ENCODE assay signal across 38 cellular contexts in genomic region chr1:211791979-211792378, GRCh38.
"Had no signal": no experiment of that assay in that cellular context is flagged by ENCODE, and none has a peak within 500 bp of the region (broad histone marks: within the 10 kb centered on the region; RNA-seq: fewer than 3 reads in every experiment).

No MANE protein-coding gene starts in this region.

- H3K27ac Mint-ChIP-seq: activated CD4-positive, alpha-beta memory T cell treated with anti-CD3 and anti-CD28 coated beads, Interleukin-2, amount 10 ng/mL, durations not matched to agents 7 days and 5 days; activated CD4-positive, alpha-beta T cell treated with anti-CD3 and anti-CD28 coated beads for 36 hours; activated CD4-positive, alpha-beta T cell treated with anti-CD3 and anti-CD28 coated beads, Interleukin-2, amount 10 ng/mL, durations not matched to agents 7 days and 5 days; activated CD8-positive, alpha-beta memory T cell treated with anti-CD3 and anti-CD28 coated beads, Interleukin-2, amount 10 ng/mL, durations not matched to agents 7 days and 5 days; activated CD8-positive, alpha-beta T cell treated with anti-CD3 and anti-CD28 coated beads, Interleukin-2, amount 10 ng/mL, durations not matched to agents 7 days and 5 days; activated naive CD4-positive, alpha-beta T cell treated with anti-CD3 and anti-CD28 coated beads, Interleukin-2, amount 10 ng/mL, durations not matched to agents 7 days and 5 days; activated naive CD4-positive, alpha-beta T cell treated with anti-CD3 and anti-CD28 coated beads, Interleukin-2, amount 50 U/mL, for 24 hours; activated naive CD8-positive, alpha-beta T cell; activated naive CD8-positive, alpha-beta T cell treated with anti-CD3 and anti-CD28 coated beads, Interleukin-2, amount 10 ng/mL, durations not matched to agents 7 days and 5 days; activated naive CD8-positive, alpha-beta T cell treated with anti-CD3 and anti-CD28 coated beads, Interleukin-2, amount 50 U/mL, for 24 hours; activated T-cell treated with anti-CD3 and anti-CD28 coated beads, Interleukin-2, amount 50 U/mL, for 24 hours; activated T-helper 2 cell treated with anti-CD3 and anti-CD28 coated beads, Interferon-gamma antibody, Interleukin-2, Interleukin-4, amounts not matched to agents 10 μg/mL and 5 μg/mL and 100 μg/mL, durations not matched to agents 14 hours and 24 hours and 36 hours; T-helper 1 cell treated with Interleukin-12 subunit alpha and Interleukin-12 subunit beta and Interleukin-4 antibody, amounts not matched to agents 30 μg/mL and 1 μg/mL, for 36 hours; T-helper 2 cell treated with Interferon-gamma antibody and Interleukin-4, amounts not matched to agents 5 μg/mL and 100 μg/mL, for 36 hours had no signal

- ATAC-seq: activated CD4-positive, alpha-beta T cell treated with anti-CD3 and anti-CD28 coated beads for 36 hours; activated CD4-positive, CD25-positive, alpha-beta regulatory T cell treated with anti-CD3 and anti-CD28 coated beads, Interleukin-2, amount 50 U/mL, for 24 hours; activated CD8-positive, alpha-beta memory T cell treated with anti-CD3 and anti-CD28 coated beads, Interleukin-2, amount 10 ng/mL, durations not matched to agents 7 days and 5 days; activated CD8-positive, alpha-beta T cell treated with anti-CD3 and anti-CD28 coated beads, Interleukin-2, amount 10 ng/mL, durations not matched to agents 7 days and 5 days; activated naive CD8-positive, alpha-beta T cell treated with anti-CD3 and anti-CD28 coated beads, Interleukin-2, amount 50 U/mL, for 24 hours had no signal

- DNase-seq: activated CD4-positive, alpha-beta memory T cell treated with anti-CD3 and anti-CD28 coated beads, Interleukin-2, amount 10 ng/mL, durations not matched to agents 7 days and 5 days; activated CD4-positive, alpha-beta T cell treated with anti-CD3 and anti-CD28 coated beads for 1 hour; activated CD4-positive, alpha-beta T cell treated with anti-CD3 and anti-CD28 coated beads for 36 hours; activated CD4-positive, alpha-beta T cell treated with anti-CD3 and anti-CD28 coated beads for 48 hours; activated CD4-positive, alpha-beta T cell treated with anti-CD3 and anti-CD28 coated beads, Interleukin-2, amount 10 ng/mL, durations not matched to agents 7 days and 5 days; activated CD4-positive, alpha-beta T cell treated with anti-CD3 and anti-CD28 coated beads, Interleukin-2, amount 50 U/mL, for 48 hours; activated CD4-positive, CD25-positive, alpha-beta regulatory T cell; activated CD8-positive, alpha-beta memory T cell treated with anti-CD3 and anti-CD28 coated beads for 24 hours; activated CD8-positive, alpha-beta memory T cell treated with anti-CD3 and anti-CD28 coated beads, Interleukin-2, amount 10 ng/mL, durations not matched to agents 7 days and 5 days; activated CD8-positive, alpha-beta memory T cell treated with anti-CD3 and anti-CD28 coated beads, Interleukin-2, amount 50 U/mL, for 48 hours; activated CD8-positive, alpha-beta T cell treated with anti-CD3 and anti-CD28 coated beads, Interleukin-2, amount 10 ng/mL, durations not matched to agents 7 days and 5 days; activated effector memory CD4-positive, alpha-beta T cell treated with Interleukin-2 at 50 U/mL for 16 hours; activated gamma-delta T cell; activated naive CD4-positive, alpha-beta T cell treated with anti-CD3 and anti-CD28 coated beads, Interleukin-2, amount 10 ng/mL, durations not matched to agents 7 days and 5 days; activated naive CD4-positive, alpha-beta T cell treated with Interleukin-2 at 50 U/mL for 16 hours; activated naive CD8-positive, alpha-beta T cell treated with anti-CD3 and anti-CD28 coated beads, Interleukin-2, amount 10 ng/mL, durations not matched to agents 7 days and 5 days; activated naive CD8-positive, alpha-beta T cell treated with anti-CD3 and anti-CD28 coated beads, Interleukin-2, amount 50 U/mL, for 24 hours; activated T-cell treated with anti-CD3 and anti-CD28 coated beads, Interleukin-2, amount 50 U/mL, for 24 hours; activated T-cell treated with anti-CD3 and anti-CD28 coated beads, Interleukin-2, amount 50 U/mL, for 48 hours; amygdala; anterior cingulate cortex; caudate nucleus; cerebellar nuclear complex; T-helper 1 cell; T-helper 2 cell; T-helper 9 cell had no signal

- H3K4me1 ChIP-seq: ascending aorta had no signal

- H3K4me1 Mint-ChIP-seq: activated CD4-positive, alpha-beta memory T cell treated with anti-CD3 and anti-CD28 coated beads, Interleukin-2, amount 10 ng/mL, durations not matched to agents 7 days and 5 days; activated CD4-positive, alpha-beta T cell treated with anti-CD3 and anti-CD28 coated beads for 36 hours; activated CD4-positive, alpha-beta T cell treated with anti-CD3 and anti-CD28 coated beads, Interleukin-2, amount 10 ng/mL, durations not matched to agents 7 days and 5 days; activated CD8-positive, alpha-beta memory T cell treated with anti-CD3 and anti-CD28 coated beads, Interleukin-2, amount 10 ng/mL, durations not matched to agents 7 days and 5 days; activated naive CD4-positive, alpha-beta T cell treated with anti-CD3 and anti-CD28 coated beads, Interleukin-2, amount 10 ng/mL, durations not matched to agents 7 days and 5 days; activated naive CD4-positive, alpha-beta T cell treated with anti-CD3 and anti-CD28 coated beads, Interleukin-2, amount 50 U/mL, for 24 hours; activated naive CD8-positive, alpha-beta T cell treated with anti-CD3 and anti-CD28 coated beads, Interleukin-2, amount 50 U/mL, for 24 hours; brain; central memory CD8-positive, alpha-beta T cell had no signal

- H3K9me3 Mint-ChIP-seq: activated CD4-positive, alpha-beta memory T cell treated with anti-CD3 and anti-CD28 coated beads, Interleukin-2, amount 10 ng/mL, durations not matched to agents 7 days and 5 days; activated CD4-positive, alpha-beta T cell treated with anti-CD3 and anti-CD28 coated beads, Interleukin-2, amount 10 ng/mL, durations not matched to agents 7 days and 5 days; activated naive CD4-positive, alpha-beta T cell treated with anti-CD3 and anti-CD28 coated beads, Interleukin-2, amount 10 ng/mL, durations not matched to agents 7 days and 5 days; activated naive CD4-positive, alpha-beta T cell treated with anti-CD3 and anti-CD28 coated beads, Interleukin-2, amount 50 U/mL, for 24 hours; activated naive CD8-positive, alpha-beta T cell treated with anti-CD3 and anti-CD28 coated beads, Interleukin-2, amount 10 ng/mL, durations not matched to agents 7 days and 5 days; activated naive CD8-positive, alpha-beta T cell treated with anti-CD3 and anti-CD28 coated beads, Interleukin-2, amount 50 U/mL, for 24 hours; activated T-cell treated with anti-CD3 and anti-CD28 coated beads, Interleukin-2, amount 50 U/mL, for 24 hours; activated T-helper 2 cell treated with anti-CD3 and anti-CD28 coated beads, Interferon-gamma antibody, Interleukin-2, Interleukin-4, amounts not matched to agents 10 μg/mL and 5 μg/mL and 100 μg/mL, durations not matched to agents 14 hours and 24 hours and 36 hours; brain; central memory CD8-positive, alpha-beta T cell; T-helper 1 cell treated with Interleukin-12 subunit alpha and Interleukin-12 subunit beta and Interleukin-4 antibody, amounts not matched to agents 30 μg/mL and 1 μg/mL, for 36 hours; T-helper 2 cell treated with Interferon-gamma antibody and Interleukin-4, amounts not matched to agents 5 μg/mL and 100 μg/mL, for 36 hours had no signal

- H3K4me3 ChIP-seq: ascending aorta, cardiac muscle cell had no signal

- H3K27me3 ChIP-seq: ascending aorta, cardiac muscle cell had no signal

- H3K27ac ChIP-seq: ascending aorta, cardiac muscle cell, VCaP had no signal

- H3K4me3 Mint-ChIP-seq: activated CD4-positive, alpha-beta memory T cell treated with anti-CD3 and anti-CD28 coated beads, Interleukin-2, amount 10 ng/mL, durations not matched to agents 7 days and 5 days; activated CD4-positive, alpha-beta T cell treated with anti-CD3 and anti-CD28 coated beads for 36 hours; activated CD4-positive, alpha-beta T cell treated with anti-CD3 and anti-CD28 coated beads, Interleukin-2, amount 10 ng/mL, durations not matched to agents 7 days and 5 days; activated CD8-positive, alpha-beta memory T cell treated with anti-CD3 and anti-CD28 coated beads, Interleukin-2, amount 10 ng/mL, durations not matched to agents 7 days and 5 days; activated CD8-positive, alpha-beta T cell treated with anti-CD3 and anti-CD28 coated beads, Interleukin-2, amount 10 ng/mL, durations not matched to agents 7 days and 5 days; activated naive CD4-positive, alpha-beta T cell treated with anti-CD3 and anti-CD28 coated beads, Interleukin-2, amount 10 ng/mL, durations not matched to agents 7 days and 5 days; activated naive CD4-positive, alpha-beta T cell treated with anti-CD3 and anti-CD28 coated beads, Interleukin-2, amount 50 U/mL, for 24 hours; activated naive CD8-positive, alpha-beta T cell; activated naive CD8-positive, alpha-beta T cell treated with anti-CD3 and anti-CD28 coated beads, Interleukin-2, amount 10 ng/mL, durations not matched to agents 7 days and 5 days; activated naive CD8-positive, alpha-beta T cell treated with anti-CD3 and anti-CD28 coated beads, Interleukin-2, amount 50 U/mL, for 24 hours; activated T-cell treated with anti-CD3 and anti-CD28 coated beads, Interleukin-2, amount 50 U/mL, for 24 hours; brain; central memory CD8-positive, alpha-beta T cell; T-helper 1 cell treated with Interleukin-12 subunit alpha and Interleukin-12 subunit beta and Interleukin-4 antibody, amounts not matched to agents 30 μg/mL and 1 μg/mL, for 36 hours; T-helper 2 cell treated with Interferon-gamma antibody and Interleukin-4, amounts not matched to agents 5 μg/mL and 100 μg/mL, for 36 hours had no signal

- H3K9me3 ChIP-seq: ascending aorta had no signal

- FAIRE-seq: bronchial epithelial cell had no signal

- H3K27me3 Mint-ChIP-seq: activated CD4-positive, alpha-beta memory T cell treated with anti-CD3 and anti-CD28 coated beads, Interleukin-2, amount 10 ng/mL, durations not matched to agents 7 days and 5 days; activated CD4-positive, alpha-beta T cell treated with anti-CD3 and anti-CD28 coated beads for 36 hours; activated CD4-positive, alpha-beta T cell treated with anti-CD3 and anti-CD28 coated beads, Interleukin-2, amount 10 ng/mL, durations not matched to agents 7 days and 5 days; activated CD8-positive, alpha-beta memory T cell treated with anti-CD3 and anti-CD28 coated beads, Interleukin-2, amount 10 ng/mL, durations not matched to agents 7 days and 5 days; activated naive CD4-positive, alpha-beta T cell treated with anti-CD3 and anti-CD28 coated beads, Interleukin-2, amount 10 ng/mL, durations not matched to agents 7 days and 5 days; activated naive CD4-positive, alpha-beta T cell treated with anti-CD3 and anti-CD28 coated beads, Interleukin-2, amount 50 U/mL, for 24 hours; activated naive CD8-positive, alpha-beta T cell; activated naive CD8-positive, alpha-beta T cell treated with anti-CD3 and anti-CD28 coated beads, Interleukin-2, amount 10 ng/mL, durations not matched to agents 7 days and 5 days; activated naive CD8-positive, alpha-beta T cell treated with anti-CD3 and anti-CD28 coated beads, Interleukin-2, amount 50 U/mL, for 24 hours; activated T-cell treated with anti-CD3 and anti-CD28 coated beads, Interleukin-2, amount 50 U/mL, for 24 hours; brain; central memory CD8-positive, alpha-beta T cell had no signal
